In the genomic region with DNA sequence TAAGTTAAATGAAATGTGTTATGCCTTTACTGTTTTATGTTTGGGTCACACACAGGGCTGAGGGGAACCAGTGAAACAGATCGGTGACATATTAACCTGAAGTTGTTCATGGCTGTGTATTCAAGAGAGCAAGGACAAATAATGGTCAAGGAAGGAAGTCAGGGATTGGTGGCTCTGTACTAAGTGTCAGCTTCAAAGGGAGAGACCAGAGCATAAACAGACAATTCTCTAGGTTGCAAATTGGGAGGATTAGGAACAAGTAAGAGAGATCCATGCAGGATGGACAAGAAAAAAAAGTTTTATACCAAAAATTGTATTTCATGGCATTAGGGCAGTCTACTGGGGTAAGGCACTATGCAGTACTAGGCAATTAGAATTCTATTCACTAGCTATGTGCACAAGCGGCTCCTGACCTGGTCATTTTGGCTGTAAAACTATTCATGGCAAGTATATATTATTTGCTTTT, we compare ENCODE assay signal across 17 cellular contexts.
"Had no signal": no experiment of that assay in that cellular context is flagged by ENCODE, and none has a peak within 500 bp of the region (broad histone marks: within the 10 kb centered on the region; RNA-seq: fewer than 3 reads in every experiment).

No MANE protein-coding gene starts in this region.

- DNase-seq: activated B cell treated with CpG ODN at 0.5 μM for 24 hours; activated CD4-positive, alpha-beta memory T cell treated with anti-CD3 and anti-CD28 coated beads, Interleukin-2, amount 10 ng/mL, durations not matched to agents 7 days and 5 days; activated CD4-positive, alpha-beta T cell treated with anti-CD3 and anti-CD28 coated beads for 4 hours; activated gamma-delta T cell; activated naive CD4-positive, alpha-beta T cell treated with anti-CD3 and anti-CD28 coated beads, Interleukin-2, amount 50 U/mL, for 16 hours; anterior cingulate cortex; foreskin fibroblast; naive thymus-derived CD8-positive, alpha-beta T cell; psoas muscle; right cardiac atrium; stimulated activated CD4-positive, alpha-beta T cell treated with anti-CD3 and anti-CD28 coated beads, Interleukin-1b, Interleukin-23, amount 100 ng/mL, for 48 hours; T1000; trophoblast cell had no signal

- H3K4me1 Mint-ChIP-seq: activated B cell treated with CpG ODN at 0.5 μM for 24 hours; activated CD4-positive, alpha-beta memory T cell treated with anti-CD3 and anti-CD28 coated beads, Interleukin-2, amount 10 ng/mL, durations not matched to agents 7 days and 5 days; brain; naive thymus-derived CD8-positive, alpha-beta T cell had no signal

- H3K27me3 Mint-ChIP-seq: activated B cell treated with CpG ODN at 0.5 μM for 24 hours; activated CD4-positive, alpha-beta memory T cell treated with anti-CD3 and anti-CD28 coated beads, Interleukin-2, amount 10 ng/mL, durations not matched to agents 7 days and 5 days; brain had no signal

- ATAC-seq: naive thymus-derived CD8-positive, alpha-beta T cell; psoas muscle; right cardiac atrium had no signal

- H3K9me3 Mint-ChIP-seq: activated B cell treated with CpG ODN at 0.5 μM for 24 hours; activated CD4-positive, alpha-beta memory T cell treated with anti-CD3 and anti-CD28 coated beads, Interleukin-2, amount 10 ng/mL, durations not matched to agents 7 days and 5 days; activated T-helper 1 cell treated with anti-CD3 and anti-CD28 coated beads, Interleukin-12 subunit alpha, Interleukin-12 subunit beta, Interleukin-2, Interleukin-4 antibody, amounts not matched to agents 30 ng/mL and 10 ng/mL and 1 ng/mL, durations not matched to agents 14 hours and 24 hours and 36 hours; brain; T-helper 1 cell treated with Interleukin-12 subunit alpha and Interleukin-12 subunit beta and Interleukin-4 antibody, amounts not matched to agents 30 μg/mL and 1 μg/mL, for 36 hours had no signal

- H3K36me3 Mint-ChIP-seq: brain; naive thymus-derived CD8-positive, alpha-beta T cell had no signal

- H3K4me1 ChIP-seq: psoas muscle had no signal

- H3K9me3 ChIP-seq: psoas muscle had no signal

- H3K4me3 Mint-ChIP-seq: activated B cell treated with CpG ODN at 0.5 μM for 24 hours; activated CD4-positive, alpha-beta memory T cell treated with anti-CD3 and anti-CD28 coated beads, Interleukin-2, amount 10 ng/mL, durations not matched to agents 7 days and 5 days; activated T-helper 1 cell treated with anti-CD3 and anti-CD28 coated beads, Interleukin-12 subunit alpha, Interleukin-12 subunit beta, Interleukin-2, Interleukin-4 antibody, amounts not matched to agents 30 ng/mL and 10 ng/mL and 1 ng/mL, durations not matched to agents 14 hours and 24 hours and 36 hours; brain; naive thymus-derived CD8-positive, alpha-beta T cell; T-helper 1 cell treated with Interleukin-12 subunit alpha and Interleukin-12 subunit beta and Interleukin-4 antibody, amounts not matched to agents 30 μg/mL and 1 μg/mL, for 36 hours had no signal

- H3K4me3 ChIP-seq: psoas muscle, skin epidermis had no signal

- H3K27ac Mint-ChIP-seq: activated B cell treated with CpG ODN at 0.5 μM for 24 hours; activated CD4-positive, alpha-beta memory T cell treated with anti-CD3 and anti-CD28 coated beads, Interleukin-2, amount 10 ng/mL, durations not matched to agents 7 days and 5 days; activated T-helper 1 cell treated with anti-CD3 and anti-CD28 coated beads, Interleukin-12 subunit alpha, Interleukin-12 subunit beta, Interleukin-2, Interleukin-4 antibody, amounts not matched to agents 30 ng/mL and 10 ng/mL and 1 ng/mL, durations not matched to agents 14 hours and 24 hours and 36 hours; brain; naive thymus-derived CD8-positive, alpha-beta T cell; T-helper 1 cell treated with Interleukin-12 subunit alpha and Interleukin-12 subunit beta and Interleukin-4 antibody, amounts not matched to agents 30 μg/mL and 1 μg/mL, for 36 hours had no signal

- H3K27ac ChIP-seq: psoas muscle, skin epidermis had no signal
